15 cellular contexts compared by ENCODE assay signal in genomic region chr21:42721341-42721824, GRCh38.
DNase-seq lines count a peak whose midpoint lies in the region; ATAC-seq, FAIRE-seq and TF ChIP-seq lines count a peak whose summit lies in the region.
"Had no signal": no experiment of that assay in that cellular context is flagged by ENCODE, and none has a peak within 500 bp of the region (broad histone marks: within the 10 kb centered on the region; RNA-seq: fewer than 3 reads in every experiment).

No MANE protein-coding gene starts in this region.

- H3K9me2 ChIP-seq in GM23248 (ENCODE audit: insufficient read depth), result no peaks in the 10 kb centered on the region

- no peak overlapping the region for H3K9ac ChIP-seq in GM23248

- ATAC-seq in sciatic nerve (peak; percentile 82), HG03175 (IDR thresholded peaks at IDR 0.05; ENCODE audit: unreplicated experiment) (no peak)

- no peaks in the 10 kb centered on the region for H4K20me1 ChIP-seq in GM23248 (ENCODE audit: insufficient read depth)

- H3K27me3 ChIP-seq in GM23248 (replicated peaks; ENCODE audit: insufficient read depth) (peaks cover 16% of the 10 kb centered on the region), bronchial epithelial cell (ENCODE audit: control insufficient read depth, insufficient read depth, low read length) (no peaks in the 10 kb centered on the region)
- H3K27me3 ChIP-seq: SJSA1 had no signal

- DNase-seq in GM23248 (peak; percentile 32), bronchial epithelial cell (ENCODE audit: low read depth) (no peak), iris pigment epithelial cell (ENCODE audit: low read depth) (peak; percentile 7), sciatic nerve (ENCODE audit: low spot score) (no peak), HUDEP-2 (lab: John Stamatoyannopoulos, UW; ENCODE audit: unreplicated experiment in 76 of 76) (no peak), MV-4-11 (lab: John Stamatoyannopoulos, UW) (no peak), medulla oblongata (ENCODE audit: extremely low spot score) (no peak)
- DNase-seq: central memory CD4-positive, alpha-beta T cell; erythroblast; HCEC 1CT; naive B cell; NK-92 treated with Interleukin-12 subunit alpha and Interleukin-12 subunit beta, amount 100 ng/mL, for 24 hours had no signal

- H3K9me3 ChIP-seq in GM23248 (ENCODE audit: low read depth), result no peaks in the 10 kb centered on the region
- H3K9me3 ChIP-seq: SJSA1 had no signal

- peak overlapping the region; percentile 10 for H3K4me2 ChIP-seq in GM23248 (ENCODE audit: unreplicated experiment)

- no peak overlapping the region for H3K27ac ChIP-seq in GM23248
- H3K27ac ChIP-seq: SJSA1 had no signal

- no peaks in the 10 kb centered on the region for H3K36me3 ChIP-seq in GM23248 (ENCODE audit: low read depth)
- H3K36me3 ChIP-seq in bronchial epithelial cell (ENCODE audit: control insufficient read depth, insufficient read depth, low read length), result no peaks in the 10 kb centered on the region
- H3K36me3 ChIP-seq: SJSA1 had no signal

- H3K79me2 ChIP-seq in GM23248 (ENCODE audit: insufficient read depth), result no peaks in the 10 kb centered on the region

- peak; percentile 90 for FAIRE-seq in bronchial epithelial cell (lab: Jason Lieb, UNC)
- FAIRE-seq: TTC549 had no signal

- H3K4me3 ChIP-seq in GM23248, result no peak overlapping the region
- H3K4me3 ChIP-seq in bronchial epithelial cell (ENCODE audit: low read depth, low read length), result no peak overlapping the region
- H3K4me3 ChIP-seq: SJSA1 had no signal

- peaks cover 22% of the 10 kb centered on the region for H3K4me1 ChIP-seq in GM23248 (ENCODE audit: insufficient read depth)

- in situ Hi-C loops in GM23248 (cut with MboI), result no loop called here

- H2AFZ ChIP-seq in GM23248, result no peak overlapping the region

- TF ChIP-seq CTCF in bronchial epithelial cell (IDR thresholded peaks at IDR 0.05; ENCODE audit: insufficient read depth, low read length, severe bottlenecking), result no peak

- H3F3A ChIP-seq in GM23248 (ENCODE audit: insufficient read depth), result no peaks in the 10 kb centered on the region

- WGBS in GM23248 (ENCODE audit: low coverage in 1 of 2, low lambda C conversion rate in 2 of 2, missing lambda C conversion rate in 2 of 2), 2 experiments, result 2 to 5% methylated on average over 6 of the region's 6 CpGs

- intact Hi-C loops in sciatic nerve (cut with DNase I), result no loop called here

Comparison
In these comparisons a context has a peak if more than half of its experiments do, and no peak if none do; other contexts are left out.
1. DNase-seq: peak in GM23248 (single experiment) and iris pigment epithelial cell (single experiment); none in bronchial epithelial cell (single experiment), sciatic nerve (single experiment), HUDEP-2 (0 of 76), MV-4-11 (single experiment) and medulla oblongata (single experiment).